In the genomic region with DNA sequence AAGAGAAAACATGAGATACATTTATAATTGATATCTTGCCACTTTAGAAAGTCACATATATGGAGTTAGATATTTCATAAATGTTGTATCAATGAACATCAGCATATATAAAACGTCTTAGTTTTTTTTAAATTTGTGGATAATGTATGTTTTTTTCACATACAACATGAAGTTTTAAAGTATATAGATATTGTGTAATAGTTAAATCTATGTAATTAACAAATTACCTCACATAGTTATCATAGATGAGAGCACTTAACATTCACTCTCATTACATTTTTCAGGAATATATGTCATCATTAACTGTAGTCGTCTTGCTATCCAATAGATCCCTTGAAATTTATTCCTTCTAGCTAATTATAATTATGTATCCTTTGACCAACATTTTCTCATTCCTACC, we compare ENCODE assay signal across 28 cellular contexts.
"Had no signal": no experiment of that assay in that cellular context is flagged by ENCODE, and none has a peak within 500 bp of the region (broad histone marks: within the 10 kb centered on the region; RNA-seq: fewer than 3 reads in every experiment).

No MANE protein-coding gene starts in this region.

- H3K9me3 ChIP-seq: ovary, psoas muscle, suprapubic skin, testis, tibial artery, transverse colon, vagina had no signal

- ATAC-seq: natural killer cell; psoas muscle; right cardiac atrium; sciatic nerve; stimulated activated memory B cell treated with anti-CD40 and anti-IgM and Interleukin-4, amounts not matched to agents 10 μg/mL and 1 μg/mL and 100 μg/mL, for 72 hours; stimulated activated naive CD8-positive, alpha-beta T cell treated with anti-CD3 and anti-CD28 coated beads, Interleukin-15, amount 100 ng/mL, for 72 hours; stimulated activated naive CD8-positive, alpha-beta T cell treated with anti-CD3 and anti-CD28 coated beads, Interleukin-15, Interleukin-2, amounts not matched to agents 100 U/mL and 50 U/mL, for 24 hours had no signal

- H3K79me2 ChIP-seq: parathyroid adenoma had no signal

- H3K4me1 ChIP-seq: parathyroid adenoma, psoas muscle, spleen, suprapubic skin, tibial artery, transverse colon, vagina had no signal

- H3K9ac ChIP-seq: neural progenitor cell, parathyroid adenoma had no signal

- FAIRE-seq: urothelium cell line had no signal

- H3K4me2 ChIP-seq: neural progenitor cell, smooth muscle cell had no signal

- H3K27me3 ChIP-seq: neural progenitor cell, ovary, spleen, suprapubic skin, testis, tibial artery, transverse colon, vagina had no signal

- H3K27ac ChIP-seq: neural progenitor cell, ovary, parathyroid adenoma, psoas muscle, skin epidermis, spleen, suprapubic skin, testis, tibial artery, transverse colon, vagina had no signal

- H3K36me3 ChIP-seq: ovary, suprapubic skin, tibial artery, transverse colon, vagina had no signal

- H2AFZ ChIP-seq: neural progenitor cell, parathyroid adenoma had no signal

- DNase-seq: natural killer cell; occipital lobe; ovary; posterior cingulate gyrus; psoas muscle; right cardiac atrium; spleen; stimulated activated CD4-positive, alpha-beta T cell treated with anti-CD3 and anti-CD28 coated beads, Interleukin-12 subunit alpha, Interleukin-12 subunit beta, amount 100 ng/mL, for 4 hours; stimulated activated CD4-positive, alpha-beta T cell treated with anti-CD3 and anti-CD28 coated beads, Interleukin-1b, Interleukin-23, amount 100 ng/mL, for 48 hours; stimulated activated CD4-positive, alpha-beta T cell treated with anti-CD3 and anti-CD28 coated beads, Interleukin-4, amount 100 ng/mL, for 1 hour; stimulated activated CD4-positive, alpha-beta T cell treated with anti-CD3 and anti-CD28 coated beads, Interleukin-4, amount 100 ng/mL, for 4 hours; stimulated activated CD8-positive, alpha-beta memory T cell treated with anti-CD3 and anti-CD28 coated beads, Interleukin-4, amount 100 ng/mL, for 48 hours; stimulated activated naive CD4-positive, alpha-beta T cell; stimulated activated naive CD8-positive, alpha-beta T cell treated with anti-CD3 and anti-CD28 coated beads, Interleukin-15, amount 100 ng/mL, for 72 hours; stimulated activated naive CD8-positive, alpha-beta T cell treated with anti-CD3 and anti-CD28 coated beads, Interleukin-15, Interleukin-2, amounts not matched to agents 100 U/mL and 50 U/mL, for 24 hours; substantia nigra; testis; tibial artery; transverse colon had no signal

- H3K4me3 ChIP-seq: neural progenitor cell, ovary, psoas muscle, skin epidermis, smooth muscle cell, spleen, suprapubic skin, testis, tibial artery, transverse colon, vagina had no signal
